8 cellular contexts compared by ENCODE assay signal in the genomic region with DNA sequence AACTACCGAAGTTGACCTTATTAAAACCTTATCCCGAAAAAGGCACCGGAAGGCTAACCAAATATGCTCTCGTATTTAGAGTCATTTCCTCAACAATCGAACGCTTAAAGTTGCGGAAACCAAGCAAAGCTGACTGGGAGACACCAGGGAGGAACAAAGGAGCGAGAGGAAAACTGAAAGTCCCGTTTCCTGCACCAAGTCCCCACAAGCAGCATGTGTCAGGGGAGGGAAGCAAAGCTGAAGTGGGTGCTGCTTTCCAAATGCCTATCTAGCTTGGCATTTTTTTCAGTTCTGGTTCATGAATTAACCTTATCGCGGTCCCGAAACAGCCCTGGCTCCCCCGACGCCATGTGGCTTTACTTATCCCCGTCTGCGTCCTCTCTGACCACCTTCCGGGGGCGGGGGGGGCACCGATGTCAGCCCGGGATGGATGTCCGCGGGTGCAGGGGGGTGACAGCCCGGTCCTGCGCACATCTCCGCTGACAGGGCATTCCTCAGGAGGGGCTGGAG. TPM values are rescaled to one million over a fixed set of nuclear protein-coding genes. Genes with fewer than 3 reads are reported as not detected.
DNase-seq lines count a peak whose midpoint lies in the region; ATAC-seq and TF ChIP-seq lines count a peak whose summit lies in the region.

No MANE protein-coding gene starts in this region.

- H3K27ac ChIP-seq in HUES64 (ENCODE audit: low read depth, low read length), result peak overlapping the region; percentile 10
- H3K27ac ChIP-seq in gastroesophageal sphincter, result peak overlapping the region; percentile 64 to 88 (median 83)

- H3K9ac ChIP-seq in HUES64 (ENCODE audit: low read depth, low read length), result peak overlapping the region; percentile 67

- H3K27ac Mint-ChIP-seq in T-helper 1 cell treated with Interleukin-12 subunit alpha and Interleukin-12 subunit beta and Interleukin-4 antibody, amounts not matched to agents 30 μg/mL and 1 μg/mL, for 36 hours, result no peak overlapping the region
- peak overlapping the region; percentile 98 for H3K27ac Mint-ChIP-seq in neural crest cell (ENCODE audit: unreplicated experiment)

- peaks cover 31% of the 10 kb centered on the region for H3K27me3 Mint-ChIP-seq in T-helper 1 cell treated with Interleukin-12 subunit alpha and Interleukin-12 subunit beta and Interleukin-4 antibody, amounts not matched to agents 30 μg/mL and 1 μg/mL, for 36 hours (ENCODE audit: low read depth)
- no peaks in the 10 kb centered on the region for H3K27me3 Mint-ChIP-seq in neural crest cell (ENCODE audit: low read depth)

- H3K4me3 Mint-ChIP-seq in T-helper 1 cell treated with Interleukin-12 subunit alpha and Interleukin-12 subunit beta and Interleukin-4 antibody, amounts not matched to agents 30 μg/mL and 1 μg/mL, for 36 hours, result peak overlapping the region; percentile 51
- H3K4me3 Mint-ChIP-seq in neural crest cell, result peak overlapping the region; percentile 89

- H3K9me3 Mint-ChIP-seq in T-helper 1 cell treated with Interleukin-12 subunit alpha and Interleukin-12 subunit beta and Interleukin-4 antibody, amounts not matched to agents 30 μg/mL and 1 μg/mL, for 36 hours, result no peaks in the 10 kb centered on the region
- H3K9me3 Mint-ChIP-seq in neural crest cell, result no peaks in the 10 kb centered on the region

- TF ChIP-seq CTCF in gastroesophageal sphincter (IDR thresholded peaks at IDR 0.05) (no peak), neural crest cell (conservative IDR thresholded peaks at IDR 0.05) (no peak)

- ATAC-seq in gastroesophageal sphincter, result peak; percentile 54
- ATAC-seq in HG02938 (IDR thresholded peaks at IDR 0.05; ENCODE audit: unreplicated experiment), result no peak
- no peak for ATAC-seq in GM19035 (IDR thresholded peaks at IDR 0.05; ENCODE audit: unreplicated experiment)

- H3K36me3 Mint-ChIP-seq in T-helper 1 cell treated with Interleukin-12 subunit alpha and Interleukin-12 subunit beta and Interleukin-4 antibody, amounts not matched to agents 30 μg/mL and 1 μg/mL, for 36 hours (ENCODE audit: low read depth), result no peaks in the 10 kb centered on the region
- no peaks in the 10 kb centered on the region for H3K36me3 Mint-ChIP-seq in neural crest cell (ENCODE audit: low read depth)

- peak overlapping the region; percentile 52 for H3K4me3 ChIP-seq in HUES64 (ENCODE audit: low read length)
- H3K4me3 ChIP-seq in gastroesophageal sphincter, result peak overlapping the region; percentile 64 to 69

- TF ChIP-seq POLR2A in gastroesophageal sphincter (IDR thresholded peaks at IDR 0.05), result peak in 1 of 2 donors; percentile 21

- no peak for TF ChIP-seq EP300 in gastroesophageal sphincter (IDR thresholded peaks at IDR 0.05)

- H3K4me1 ChIP-seq in HUES64 (ENCODE audit: insufficient read depth, low read length) (peaks cover 52% of the 10 kb centered on the region), gastroesophageal sphincter (peaks cover 0 to 94% (median 58%) of the 10 kb centered on the region in 3 donors)

- peaks cover 10% of the 10 kb centered on the region for H3K4me1 Mint-ChIP-seq in T-helper 1 cell treated with Interleukin-12 subunit alpha and Interleukin-12 subunit beta and Interleukin-4 antibody, amounts not matched to agents 30 μg/mL and 1 μg/mL, for 36 hours (ENCODE audit: low read depth)
- peaks cover 98% of the 10 kb centered on the region for H3K4me1 Mint-ChIP-seq in neural crest cell

- DNase-seq in T-helper 1 cell, result no peak
- DNase-seq in activated T-cell treated with anti-CD3 and anti-CD28 coated beads, Interleukin-2, amount 50 U/mL, for 48 hours, result peak; percentile 44 to 50
- no peak for DNase-seq in neural crest cell (ENCODE audit: low read depth, low spot score)

- H3K9me3 ChIP-seq in HUES64 (ENCODE audit: insufficient read depth, low read depth, low read length) (no peaks in the 10 kb centered on the region), gastroesophageal sphincter (no peaks in the 10 kb centered on the region)

- H3K27me3 ChIP-seq in HUES64 (ENCODE audit: insufficient read depth, low read length) (peaks cover 32% of the 10 kb centered on the region), gastroesophageal sphincter (no peaks in the 10 kb centered on the region)

- H3K36me3 ChIP-seq in HUES64 (ENCODE audit: insufficient read depth, low read length) (no peaks in the 10 kb centered on the region), gastroesophageal sphincter (no peaks in the 10 kb centered on the region)

- 2% methylated on average over 25 of the region's 25 CpGs for WGBS in HUES64
- WGBS in gastroesophageal sphincter (ENCODE audit: low coverage in 1 of 2), 2 donors, result 2% methylated on average over 6 to 16 of the region's 25 CpGs

RNA-seq across cellular contexts. Expression of a gene that starts 44.1 kb away (rescaled TPM):
- 14.7 TPM for polyA plus RNA-seq in HUES64 (2013, experiment 1 of 2)
- 25.5 TPM for polyA plus RNA-seq in HUES64 (2013, experiment 2 of 2)
- total RNA-seq in gastroesophageal sphincter (10 to 100 TPM; 17.8 to 43.8 (median 29.9) TPM), neural crest cell (90.7 and 91.2 TPM in 2 replicates)

Comparison
In these comparisons a context has a peak if more than half of its experiments do, and no peak if none do; other contexts are left out.
1. DNase-seq: peak in activated T-cell treated with anti-CD3 and anti-CD28 coated beads, Interleukin-2, amount 50 U/mL, for 48 hours (2 of 2); none in T-helper 1 cell (0 of 5) and neural crest cell (single experiment).